1 cellular context compared by ENCODE assay signal in the genomic region with DNA sequence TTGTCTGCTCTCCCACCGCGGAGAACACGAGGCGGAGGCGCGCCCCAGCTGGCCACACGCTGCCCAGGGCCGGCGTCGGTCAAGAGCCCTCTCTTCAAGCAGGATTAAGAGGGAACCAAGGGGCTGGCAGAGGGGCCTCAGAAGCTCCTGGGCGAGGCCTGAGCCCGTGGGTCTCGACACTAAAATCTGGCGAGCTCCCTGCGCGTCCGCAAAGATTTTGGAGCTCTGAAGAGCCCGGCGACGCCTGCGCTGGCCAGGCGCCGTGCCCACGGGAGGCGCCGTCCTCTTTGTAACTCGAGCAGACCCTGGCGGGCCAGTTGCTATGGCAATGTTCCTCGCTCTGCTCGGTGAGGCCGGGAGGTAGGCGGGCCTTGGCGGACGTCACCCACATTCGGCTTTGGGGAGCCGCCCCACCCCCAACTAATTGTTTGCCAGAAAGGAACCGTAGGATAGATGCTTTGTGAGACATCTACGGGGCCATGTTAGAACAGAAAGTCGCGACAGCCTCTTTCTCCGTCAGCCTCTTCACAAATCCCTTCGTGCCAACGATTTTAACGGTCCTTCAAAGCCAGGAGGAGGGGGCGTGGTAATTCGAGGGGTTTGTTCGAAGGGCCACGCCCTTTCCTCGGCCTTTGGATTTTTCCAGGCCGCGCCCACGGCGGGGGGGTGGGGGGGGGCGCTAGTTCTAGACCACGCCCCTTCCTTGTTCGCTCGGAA.
TF ChIP-seq lines count a peak whose summit lies in the region.

No MANE protein-coding gene starts in this region.

TF ChIP-seq in HEK293, 187 proteins besides CTCF, POLR2A, EP300 and RAD21 (continued from another document and continues in another):
- TF ChIP-seq OSR2 (tag by site-specific recombination; IDR thresholded peaks at IDR 0.05) (no peak), ZNF629 (tag by site-specific recombination; IDR thresholded peaks at IDR 0.05) (peak; percentile 14; the same call in 1 of the 2 replicates), WT1 (tag by site-specific recombination; IDR thresholded peaks at IDR 0.05) (peak; percentile 54), ZNF777 (tag by site-specific recombination; IDR thresholded peaks at IDR 0.05; ENCODE audit: borderline replicate concordance) (peak; percentile 76; the same call in 1 of the 2 replicates), ZNF341 (tag by site-specific recombination; IDR thresholded peaks at IDR 0.05; ENCODE audit: low read depth) (peak; percentile 46; the same call in 1 of the 2 replicates), ZIC2 (tag by site-specific recombination; IDR thresholded peaks at IDR 0.05) (peak; percentile 10; the same call in 1 of the 2 replicates), KLF10 (tag by site-specific recombination; IDR thresholded peaks at IDR 0.05) (peak; percentile 84), ZSCAN30 (tag by site-specific recombination; IDR thresholded peaks at IDR 0.05) (peak; percentile 45; the same call in 1 of the 2 replicates), ZFP37 (tag by site-specific recombination; IDR thresholded peaks at IDR 0.05) (0 out of 2 replicates have a peak, but pooled peaks have one; percentile 44), ZNF621 (tag by site-specific recombination; IDR thresholded peaks at IDR 0.05) (no peak), KLF7 (tag by site-specific recombination; IDR thresholded peaks at IDR 0.05; ENCODE audit: borderline replicate concordance) (peak; percentile 63), ZBTB20 (tag by site-specific recombination; IDR thresholded peaks at IDR 0.05) (peak; percentile 77), ZNF426 (tag by site-specific recombination; IDR thresholded peaks at IDR 0.05) (no peak), ZNF335 (tag by site-specific recombination; conservative IDR thresholded peaks at IDR 0.05) (peak; percentile 71), FEZF1 (tag by site-specific recombination; IDR thresholded peaks at IDR 0.05) (peak; percentile 42), ZNF76 (tag by site-specific recombination; IDR thresholded peaks at IDR 0.05; ENCODE audit: borderline replicate concordance, low read depth) (0 out of 2 replicates have a peak, but pooled peaks have one; percentile 8), ZEB2 (tag by site-specific recombination; IDR thresholded peaks at IDR 0.05) (peak; percentile 43; the same call in 1 of the 2 replicates), SP3 (tag by site-specific recombination; IDR thresholded peaks at IDR 0.05) (peak; percentile 50; the same call in 1 of the 2 replicates), ZNF311 (tag by site-specific recombination; IDR thresholded peaks at IDR 0.05; ENCODE audit: borderline replicate concordance) (no peak), GLIS2 (tag by site-specific recombination; IDR thresholded peaks at IDR 0.05) (peak; percentile 89), KLF9 (tag by site-specific recombination; IDR thresholded peaks at IDR 0.05; ENCODE audit: low read depth) (peak; percentile 99), ZNF561 (tag by site-specific recombination; IDR thresholded peaks at IDR 0.05; ENCODE audit: borderline replicate concordance) (peak; percentile 76; the same call in 1 of the 2 replicates), ZFHX2 (tag by site-specific recombination; conservative IDR thresholded peaks at IDR 0.05) (peak; percentile 80), EGR2 (tag by site-specific recombination; IDR thresholded peaks at IDR 0.05; ENCODE audit: low read depth) (peak; percentile 79), ZNF843 (tag by site-specific recombination; IDR thresholded peaks at IDR 0.05) (peak; percentile 38; the same call in 1 of the 2 replicates), ZNF121 (tag by site-specific recombination; IDR thresholded peaks at IDR 0.05) (no peak), ZNF501 (tag by site-specific recombination; IDR thresholded peaks at IDR 0.05) (peak; percentile 94), ZNF610 (tag by site-specific recombination; IDR thresholded peaks at IDR 0.05; ENCODE audit: borderline replicate concordance) (no peak), ZSCAN23 (tag by site-specific recombination; IDR thresholded peaks at IDR 0.05) (no peak), ZBTB7A (tag by site-specific recombination; IDR thresholded peaks at IDR 0.05; ENCODE audit: low read depth) (0 out of 2 replicates have a peak, but pooled peaks have one; percentile 8), ZNF391 (tag by site-specific recombination; IDR thresholded peaks at IDR 0.05; ENCODE audit: borderline replicate concordance, low read depth) (peak; percentile 12; the same call in 1 of the 2 replicates), ZBTB17 (tag by site-specific recombination; IDR thresholded peaks at IDR 0.05) (peak; percentile 32), MYNN (tag by site-specific recombination; IDR thresholded peaks at IDR 0.05; ENCODE audit: borderline replicate concordance) (peak; percentile 48), ZNF366 (tag by site-specific recombination; conservative IDR thresholded peaks at IDR 0.05) (0 out of 2 replicates have a peak, but pooled peaks have one; percentile 42), GLI4 (tag by site-specific recombination; IDR thresholded peaks at IDR 0.05) (no peak), KLF1 (tag by site-specific recombination; IDR thresholded peaks at IDR 0.05) (peak; percentile 77; the same call in 1 of the 2 replicates), ZNF416 (tag by site-specific recombination; IDR thresholded peaks at IDR 0.05) (no peak), GLI2 (tag by site-specific recombination; IDR thresholded peaks at IDR 0.05; ENCODE audit: borderline replicate concordance, low read depth) (no peak)
- TF ChIP-seq, protein P1, sequence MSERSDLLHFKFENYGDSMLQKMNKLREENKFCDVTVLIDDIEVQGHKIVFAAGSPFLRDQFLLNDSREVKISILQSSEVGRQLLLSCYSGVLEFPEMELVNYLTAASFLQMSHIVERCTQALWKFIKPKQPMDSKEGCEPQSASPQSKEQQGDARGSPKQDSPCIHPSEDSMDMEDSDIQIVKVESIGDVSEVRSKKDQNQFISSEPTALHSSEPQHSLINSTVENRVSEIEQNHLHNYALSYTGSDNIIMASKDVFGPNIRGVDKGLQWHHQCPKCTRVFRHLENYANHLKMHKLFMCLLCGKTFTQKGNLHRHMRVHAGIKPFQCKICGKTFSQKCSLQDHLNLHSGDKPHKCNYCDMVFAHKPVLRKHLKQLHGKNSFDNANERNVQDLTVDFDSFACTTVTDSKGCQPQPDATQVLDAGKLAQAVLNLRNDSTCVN (tag by site-specific recombination; optimal IDR thresholded peaks at IDR 0.05) = peak; percentile 92
- TF ChIP-seq, protein P2, sequence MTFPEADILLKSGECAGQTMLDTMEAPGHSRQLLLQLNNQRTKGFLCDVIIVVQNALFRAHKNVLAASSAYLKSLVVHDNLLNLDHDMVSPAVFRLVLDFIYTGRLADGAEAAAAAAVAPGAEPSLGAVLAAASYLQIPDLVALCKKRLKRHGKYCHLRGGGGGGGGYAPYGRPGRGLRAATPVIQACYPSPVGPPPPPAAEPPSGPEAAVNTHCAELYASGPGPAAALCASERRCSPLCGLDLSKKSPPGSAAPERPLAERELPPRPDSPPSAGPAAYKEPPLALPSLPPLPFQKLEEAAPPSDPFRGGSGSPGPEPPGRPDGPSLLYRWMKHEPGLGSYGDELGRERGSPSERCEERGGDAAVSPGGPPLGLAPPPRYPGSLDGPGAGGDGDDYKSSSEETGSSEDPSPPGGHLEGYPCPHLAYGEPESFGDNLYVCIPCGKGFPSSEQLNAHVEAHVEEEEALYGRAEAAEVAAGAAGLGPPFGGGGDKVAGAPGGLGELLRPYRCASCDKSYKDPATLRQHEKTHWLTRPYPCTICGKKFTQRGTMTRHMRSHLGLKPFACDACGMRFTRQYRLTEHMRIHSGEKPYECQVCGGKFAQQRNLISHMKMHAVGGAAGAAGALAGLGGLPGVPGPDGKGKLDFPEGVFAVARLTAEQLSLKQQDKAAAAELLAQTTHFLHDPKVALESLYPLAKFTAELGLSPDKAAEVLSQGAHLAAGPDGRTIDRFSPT (tag by site-specific recombination; IDR thresholded peaks at IDR 0.05) = peak; percentile 97
- TF ChIP-seq, protein P3, sequence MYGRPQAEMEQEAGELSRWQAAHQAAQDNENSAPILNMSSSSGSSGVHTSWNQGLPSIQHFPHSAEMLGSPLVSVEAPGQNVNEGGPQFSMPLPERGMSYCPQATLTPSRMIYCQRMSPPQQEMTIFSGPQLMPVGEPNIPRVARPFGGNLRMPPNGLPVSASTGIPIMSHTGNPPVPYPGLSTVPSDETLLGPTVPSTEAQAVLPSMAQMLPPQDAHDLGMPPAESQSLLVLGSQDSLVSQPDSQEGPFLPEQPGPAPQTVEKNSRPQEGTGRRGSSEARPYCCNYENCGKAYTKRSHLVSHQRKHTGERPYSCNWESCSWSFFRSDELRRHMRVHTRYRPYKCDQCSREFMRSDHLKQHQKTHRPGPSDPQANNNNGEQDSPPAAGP (tag by site-specific recombination; IDR thresholded peaks at IDR 0.05) = peak; percentile 55; the same call in 1 of the 2 replicates
- TF ChIP-seq, protein P4, sequence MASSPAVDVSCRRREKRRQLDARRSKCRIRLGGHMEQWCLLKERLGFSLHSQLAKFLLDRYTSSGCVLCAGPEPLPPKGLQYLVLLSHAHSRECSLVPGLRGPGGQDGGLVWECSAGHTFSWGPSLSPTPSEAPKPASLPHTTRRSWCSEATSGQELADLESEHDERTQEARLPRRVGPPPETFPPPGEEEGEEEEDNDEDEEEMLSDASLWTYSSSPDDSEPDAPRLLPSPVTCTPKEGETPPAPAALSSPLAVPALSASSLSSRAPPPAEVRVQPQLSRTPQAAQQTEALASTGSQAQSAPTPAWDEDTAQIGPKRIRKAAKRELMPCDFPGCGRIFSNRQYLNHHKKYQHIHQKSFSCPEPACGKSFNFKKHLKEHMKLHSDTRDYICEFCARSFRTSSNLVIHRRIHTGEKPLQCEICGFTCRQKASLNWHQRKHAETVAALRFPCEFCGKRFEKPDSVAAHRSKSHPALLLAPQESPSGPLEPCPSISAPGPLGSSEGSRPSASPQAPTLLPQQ (tag by site-specific recombination; IDR thresholded peaks at IDR 0.05) = peak; percentile 56; the same call in 1 of the 2 replicates
- TF ChIP-seq, protein P5, sequence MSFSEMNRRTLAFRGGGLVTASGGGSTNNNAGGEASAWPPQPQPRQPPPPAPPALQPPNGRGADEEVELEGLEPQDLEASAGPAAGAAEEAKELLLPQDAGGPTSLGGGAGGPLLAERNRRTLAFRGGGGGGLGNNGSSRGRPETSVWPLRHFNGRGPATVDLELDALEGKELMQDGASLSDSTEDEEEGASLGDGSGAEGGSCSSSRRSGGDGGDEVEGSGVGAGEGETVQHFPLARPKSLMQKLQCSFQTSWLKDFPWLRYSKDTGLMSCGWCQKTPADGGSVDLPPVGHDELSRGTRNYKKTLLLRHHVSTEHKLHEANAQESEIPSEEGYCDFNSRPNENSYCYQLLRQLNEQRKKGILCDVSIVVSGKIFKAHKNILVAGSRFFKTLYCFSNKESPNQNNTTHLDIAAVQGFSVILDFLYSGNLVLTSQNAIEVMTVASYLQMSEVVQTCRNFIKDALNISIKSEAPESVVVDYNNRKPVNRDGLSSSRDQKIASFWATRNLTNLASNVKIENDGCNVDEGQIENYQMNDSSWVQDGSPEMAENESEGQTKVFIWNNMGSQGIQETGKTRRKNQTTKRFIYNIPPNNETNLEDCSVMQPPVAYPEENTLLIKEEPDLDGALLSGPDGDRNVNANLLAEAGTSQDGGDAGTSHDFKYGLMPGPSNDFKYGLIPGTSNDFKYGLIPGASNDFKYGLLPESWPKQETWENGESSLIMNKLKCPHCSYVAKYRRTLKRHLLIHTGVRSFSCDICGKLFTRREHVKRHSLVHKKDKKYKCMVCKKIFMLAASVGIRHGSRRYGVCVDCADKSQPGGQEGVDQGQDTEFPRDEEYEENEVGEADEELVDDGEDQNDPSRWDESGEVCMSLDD (tag by site-specific recombination; IDR thresholded peaks at IDR 0.05) = peak; percentile 85
- TF ChIP-seq, protein P6, sequence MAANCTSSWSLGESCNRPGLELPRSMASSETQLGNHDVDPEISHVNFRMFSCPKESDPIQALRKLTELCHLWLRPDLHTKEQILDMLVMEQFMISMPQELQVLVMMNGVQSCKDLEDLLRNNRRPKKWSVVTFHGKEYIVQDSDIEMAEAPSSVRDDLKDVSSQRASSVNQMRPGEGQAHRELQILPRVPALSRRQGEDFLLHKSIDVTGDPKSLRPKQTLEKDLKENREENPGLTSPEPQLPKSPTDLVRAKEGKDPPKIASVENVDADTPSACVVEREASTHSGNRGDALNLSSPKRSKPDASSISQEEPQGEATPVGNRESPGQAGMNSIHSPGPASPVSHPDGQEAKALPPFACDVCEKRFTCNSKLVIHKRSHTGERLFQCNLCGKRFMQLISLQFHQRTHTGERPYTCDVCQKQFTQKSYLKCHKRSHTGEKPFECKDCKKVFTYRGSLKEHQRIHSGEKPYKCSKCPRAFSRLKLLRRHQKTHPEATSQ (tag by site-specific recombination; IDR thresholded peaks at IDR 0.05) = no peak
- TF ChIP-seq, protein P7, sequence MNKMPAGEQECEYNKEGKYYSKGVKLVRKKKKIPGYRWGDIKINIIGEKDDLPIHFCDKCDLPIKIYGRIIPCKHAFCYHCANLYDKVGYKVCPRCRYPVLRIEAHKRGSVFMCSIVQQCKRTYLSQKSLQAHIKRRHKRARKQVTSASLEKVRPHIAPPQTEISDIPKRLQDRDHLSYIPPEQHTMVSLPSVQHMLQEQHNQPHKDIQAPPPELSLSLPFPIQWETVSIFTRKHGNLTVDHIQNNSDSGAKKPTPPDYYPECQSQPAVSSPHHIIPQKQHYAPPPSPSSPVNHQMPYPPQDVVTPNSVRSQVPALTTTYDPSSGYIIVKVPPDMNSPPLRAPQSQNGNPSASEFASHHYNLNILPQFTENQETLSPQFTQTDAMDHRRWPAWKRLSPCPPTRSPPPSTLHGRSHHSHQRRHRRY (tag by site-specific recombination; IDR thresholded peaks at IDR 0.05) = no peak
- TF ChIP-seq, protein P8, sequence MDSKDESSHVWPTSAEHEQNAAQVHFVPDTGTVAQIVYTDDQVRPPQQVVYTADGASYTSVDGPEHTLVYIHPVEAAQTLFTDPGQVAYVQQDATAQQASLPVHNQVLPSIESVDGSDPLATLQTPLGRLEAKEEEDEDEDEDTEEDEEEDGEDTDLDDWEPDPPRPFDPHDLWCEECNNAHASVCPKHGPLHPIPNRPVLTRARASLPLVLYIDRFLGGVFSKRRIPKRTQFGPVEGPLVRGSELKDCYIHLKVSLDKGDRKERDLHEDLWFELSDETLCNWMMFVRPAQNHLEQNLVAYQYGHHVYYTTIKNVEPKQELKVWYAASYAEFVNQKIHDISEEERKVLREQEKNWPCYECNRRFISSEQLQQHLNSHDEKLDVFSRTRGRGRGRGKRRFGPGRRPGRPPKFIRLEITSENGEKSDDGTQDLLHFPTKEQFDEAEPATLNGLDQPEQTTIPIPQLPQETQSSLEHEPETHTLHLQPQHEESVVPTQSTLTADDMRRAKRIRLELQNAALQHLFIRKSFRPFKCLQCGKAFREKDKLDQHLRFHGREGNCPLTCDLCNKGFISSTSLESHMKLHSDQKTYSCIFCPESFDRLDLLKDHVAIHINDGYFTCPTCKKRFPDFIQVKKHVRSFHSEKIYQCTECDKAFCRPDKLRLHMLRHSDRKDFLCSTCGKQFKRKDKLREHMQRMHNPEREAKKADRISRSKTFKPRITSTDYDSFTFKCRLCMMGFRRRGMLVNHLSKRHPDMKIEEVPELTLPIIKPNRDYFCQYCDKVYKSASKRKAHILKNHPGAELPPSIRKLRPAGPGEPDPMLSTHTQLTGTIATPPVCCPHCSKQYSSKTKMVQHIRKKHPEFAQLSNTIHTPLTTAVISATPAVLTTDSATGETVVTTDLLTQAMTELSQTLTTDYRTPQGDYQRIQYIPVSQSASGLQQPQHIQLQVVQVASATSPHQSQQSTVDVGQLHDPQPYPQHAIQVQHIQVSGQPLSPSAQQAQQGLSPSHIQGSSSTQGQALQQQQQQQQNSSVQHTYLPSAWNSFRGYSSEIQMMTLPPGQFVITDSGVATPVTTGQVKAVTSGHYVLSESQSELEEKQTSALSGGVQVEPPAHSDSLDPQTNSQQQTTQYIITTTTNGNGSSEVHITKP (tag by site-specific recombination; IDR thresholded peaks at IDR 0.05) = no peak
